In the genomic region with DNA sequence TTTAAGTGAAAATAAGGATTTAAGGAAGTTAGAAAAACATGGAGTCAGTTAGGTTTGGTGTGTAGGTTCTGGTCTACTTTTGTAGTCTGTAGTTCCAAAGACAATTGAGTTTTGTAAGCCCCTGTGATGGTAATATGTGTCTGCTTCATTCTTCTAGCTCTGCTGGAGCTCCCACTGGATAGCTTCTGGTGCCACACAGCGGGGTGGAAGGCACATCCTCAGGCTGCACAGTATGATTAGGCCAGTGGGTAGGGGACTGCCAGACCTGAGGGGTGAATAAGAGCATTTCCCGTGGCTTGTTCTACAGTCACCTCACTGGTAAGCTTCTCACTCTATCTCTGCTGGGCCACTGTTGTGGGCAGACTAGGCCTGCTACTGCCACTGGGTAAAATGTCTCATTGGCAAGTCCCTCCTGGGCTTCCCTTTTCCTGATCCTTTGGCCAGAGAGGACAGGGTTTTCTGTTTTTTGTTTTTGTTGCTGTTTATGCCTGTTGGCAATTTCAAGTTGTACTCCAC, we compare ENCODE assay signal across 14 cellular contexts. TPM values are rescaled to one million over a fixed set of nuclear protein-coding genes. Genes with fewer than 3 reads are reported as not detected.
DNase-seq lines count a peak whose midpoint lies in the region; ATAC-seq, FAIRE-seq and TF ChIP-seq lines count a peak whose summit lies in the region.
"Had no signal": no experiment of that assay in that cellular context is flagged by ENCODE, and none has a peak within 500 bp of the region (broad histone marks: within the 10 kb centered on the region; RNA-seq: fewer than 3 reads in every experiment).

No MANE protein-coding gene starts in this region.

- no peak for FAIRE-seq in kidney (lab: Jason Lieb, UNC)
- FAIRE-seq: GM19239 had no signal

- no peaks in the 10 kb centered on the region for H3K4me1 ChIP-seq in kidney (ENCODE audit: control insufficient read depth in 1 of 2, insufficient read depth in 1 of 2, low read depth in 1 of 2, low read length in 2 of 2)
- H3K4me1 ChIP-seq in gastrocnemius medialis: peaks cover 35 to 60% of the 10 kb centered on the region in 2 donors
- H3K4me1 ChIP-seq: BLaER1, colonic mucosa had no signal

- DNase-seq in stimulated activated CD4-positive, alpha-beta T cell treated with anti-CD3 and anti-CD28 coated beads, Interleukin-15, amount 100 ng/mL, for 24 hours: peak; percentile 12
- DNase-seq in stimulated activated CD4-positive, alpha-beta T cell treated with anti-CD3 and anti-CD28 coated beads, Interleukin-4, amount 100 ng/mL, for 24 hours: no peak
- DNase-seq in RPMI7951 (ENCODE audit: low read depth) (peak; percentile 29), kidney (peak; percentile 28), SHP77 (lab: John Stamatoyannopoulos, UW) (no peak), gastrocnemius medialis (no peak)
- DNase-seq: activated effector memory CD4-positive, alpha-beta T cell treated with anti-CD3 and anti-CD28 coated beads, Interleukin-2, amount 50 U/mL, for 16 hours; colonic mucosa; NCI-H1417 treated with DMSO at 0.1 percent for 48 hours had no signal

- H3K9ac ChIP-seq in kidney (ENCODE audit: low read length in 2 of 2): no peak overlapping the region
- H3K9ac ChIP-seq: BLaER1 had no signal

- TF ChIP-seq POLR2A in gastrocnemius medialis (IDR thresholded peaks at IDR 0.05): no peak

- intact Hi-C loops in kidney (cut with DNase I) (no loop called here), gastrocnemius medialis (cut with DNase I; ENCODE audit: low total_unique reads) (no loop called here)

- no peak overlapping the region for H3K27ac ChIP-seq in kidney (ENCODE audit: low read depth in 2 of 2, low read length in 2 of 2)
- H3K27ac ChIP-seq in gastrocnemius medialis: peak overlapping the region in 1 of 4 donors; percentile 18
- H3K27ac ChIP-seq: BLaER1, colonic mucosa had no signal

- ATAC-seq in GM19324 (IDR thresholded peaks at IDR 0.05; ENCODE audit: low FRiP score, unreplicated experiment): no peak
- ATAC-seq in HG03097 (IDR thresholded peaks at IDR 0.05; ENCODE audit: low FRiP score, unreplicated experiment): no peak
- no peak for ATAC-seq in gastrocnemius medialis
- ATAC-seq: sciatic nerve had no signal

- no peaks in the 10 kb centered on the region for H3K27me3 ChIP-seq in gastrocnemius medialis
- H3K27me3 ChIP-seq: BLaER1, colonic mucosa had no signal

- H3K9me3 ChIP-seq in kidney (ENCODE audit: control insufficient read depth in 1 of 2, low read length in 2 of 2) (no peaks in the 10 kb centered on the region), gastrocnemius medialis (no peaks in the 10 kb centered on the region)
- H3K9me3 ChIP-seq: colonic mucosa had no signal

- TF ChIP-seq CTCF in kidney (IDR thresholded peaks at IDR 0.05; ENCODE audit: borderline replicate concordance, extremely low read depth, insufficient read depth) (no peak), gastrocnemius medialis (IDR thresholded peaks at IDR 0.05 in 4 of 5, conservative IDR thresholded peaks at IDR 0.05 in 1 of 5) (no peak)

- H3K4me3 ChIP-seq in kidney (ENCODE audit: low read length in 2 of 2) (no peak overlapping the region), gastrocnemius medialis (no peak overlapping the region)
- H3K4me3 ChIP-seq: BLaER1, colonic mucosa had no signal

- in situ Hi-C loops in gastrocnemius medialis (cut with MboI; ENCODE audit: low sequenced_read_pairs in 4 of 4): no loop called here

- H3K36me3 ChIP-seq in kidney (ENCODE audit: control insufficient read depth in 1 of 2, insufficient read depth in 2 of 2, low read length in 2 of 2) (no peaks in the 10 kb centered on the region), gastrocnemius medialis (no peaks in the 10 kb centered on the region)
- H3K36me3 ChIP-seq: colonic mucosa had no signal

RNA-seq across cellular contexts. Expression of gene TMEM131, which starts 44.5 kb away (rescaled TPM):
- 22.6 and 32.4 TPM in 2 replicates for total RNA-seq in RPMI7951 (2014; rRNA removed; shearing (Covaris generic))
- total RNA-seq in kidney: 38.4 TPM
- polyA plus RNA-seq in kidney (ENCODE audit: insufficient read depth, low read depth, low replicate concordance): 8.0 TPM
- total RNA-seq in gastrocnemius medialis: 10 to 100 TPM; 10.3 to 39.2 (median 20.0) TPM

Comparison
In these comparisons a context has a peak if more than half of its experiments do, and no peak if none do; other contexts are left out.
1. DNase-seq: peak in stimulated activated CD4-positive, alpha-beta T cell treated with anti-CD3 and anti-CD28 coated beads, Interleukin-15, amount 100 ng/mL, for 24 hours (single experiment), RPMI7951 (single experiment) and kidney (single experiment); none in stimulated activated CD4-positive, alpha-beta T cell treated with anti-CD3 and anti-CD28 coated beads, Interleukin-4, amount 100 ng/mL, for 24 hours (single experiment), SHP77 (0 of 2) and gastrocnemius medialis (0 of 2).